In the genomic region with DNA sequence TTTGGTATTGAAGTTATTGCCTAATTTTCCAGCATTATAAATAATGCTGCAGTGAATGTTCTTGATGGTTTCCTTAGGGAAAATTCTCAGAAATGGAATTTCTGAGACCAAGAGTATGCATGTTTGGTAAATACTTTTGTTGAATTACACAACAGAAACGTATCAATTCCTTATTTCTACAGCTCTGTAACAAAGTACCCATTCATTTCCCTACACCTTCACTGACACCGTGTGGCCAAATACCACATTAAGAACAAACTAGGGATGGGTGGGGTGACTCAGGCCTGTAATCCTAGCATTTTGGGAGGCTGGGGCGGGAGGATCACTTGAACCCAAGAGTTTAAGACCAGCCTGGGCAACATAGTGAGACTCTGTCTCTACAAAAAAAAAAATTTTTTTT, we compare ENCODE assay signal across 2 cellular contexts.
TF ChIP-seq lines count a peak whose summit lies in the region.

No MANE protein-coding gene starts in this region.

TF ChIP-seq in GM12891, 5 proteins besides CTCF, POLR2A, EP300 and RAD21:
- no peak for TF ChIP-seq POLR2AphosphoS5 (IDR thresholded peaks at IDR 0.05; ENCODE audit: low read depth, low read length)
- TF ChIP-seq POU2F2 (IDR thresholded peaks at IDR 0.05; ENCODE audit: low read depth, low read length): no peak
- no peak for TF ChIP-seq PAX5 (IDR thresholded peaks at IDR 0.05; ENCODE audit: insufficient read depth, low read length, severe bottlenecking)
- no peak for TF ChIP-seq TAF1 (IDR thresholded peaks at IDR 0.05; ENCODE audit: low read depth, low read length)
- no peak for TF ChIP-seq SPI1 (IDR thresholded peaks at IDR 0.05; ENCODE audit: low read depth, low read length)

TF ChIP-seq in GM12878, 131 proteins besides CTCF, POLR2A, EP300 and RAD21:
- TF ChIP-seq RFX5 (IDR thresholded peaks at IDR 0.05; ENCODE audit: low read depth, low read length) (no peak), NFYA (IDR thresholded peaks at IDR 0.05; ENCODE audit: borderline replicate concordance, low read depth, low read length) (no peak), DPF2 (IDR thresholded peaks at IDR 0.05) (no peak), PAX8 (IDR thresholded peaks at IDR 0.05) (no peak), JUNB (IDR thresholded peaks at IDR 0.05) (no peak)
